Comparison of ENCODE assay signal across 1 cellular context in the genomic region with DNA sequence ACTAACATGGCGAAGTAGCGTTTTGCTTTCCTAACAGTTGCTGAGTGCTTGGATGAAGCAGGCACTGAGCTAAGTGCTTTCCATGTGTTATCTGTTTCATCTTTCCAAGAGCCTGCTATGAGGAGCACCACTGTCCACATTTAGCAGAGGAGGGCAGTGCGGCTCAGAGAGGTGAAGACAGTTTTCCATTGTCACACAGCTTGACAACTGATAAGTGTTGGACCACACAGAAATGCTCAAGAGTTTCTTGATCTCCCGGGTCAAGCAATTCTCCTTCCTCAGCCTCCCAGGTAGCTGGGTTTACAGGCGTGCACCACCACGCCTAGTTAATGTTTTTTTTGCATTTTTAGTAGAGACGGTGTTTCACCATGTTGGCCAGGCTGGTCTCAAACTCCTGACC.
TF ChIP-seq lines count a peak whose summit lies in the region.

No MANE protein-coding gene starts in this region.

TF ChIP-seq in HepG2, 621 proteins besides CTCF, POLR2A, EP300 and RAD21 (continued from another document):
- TF ChIP-seq TEF (CRISPR knock-in tag; IDR thresholded peaks at IDR 0.05), result no peak
- TF ChIP-seq ZNF343 (CRISPR knock-in tag; IDR thresholded peaks at IDR 0.05), result no peak
- TF ChIP-seq, protein P1, sequence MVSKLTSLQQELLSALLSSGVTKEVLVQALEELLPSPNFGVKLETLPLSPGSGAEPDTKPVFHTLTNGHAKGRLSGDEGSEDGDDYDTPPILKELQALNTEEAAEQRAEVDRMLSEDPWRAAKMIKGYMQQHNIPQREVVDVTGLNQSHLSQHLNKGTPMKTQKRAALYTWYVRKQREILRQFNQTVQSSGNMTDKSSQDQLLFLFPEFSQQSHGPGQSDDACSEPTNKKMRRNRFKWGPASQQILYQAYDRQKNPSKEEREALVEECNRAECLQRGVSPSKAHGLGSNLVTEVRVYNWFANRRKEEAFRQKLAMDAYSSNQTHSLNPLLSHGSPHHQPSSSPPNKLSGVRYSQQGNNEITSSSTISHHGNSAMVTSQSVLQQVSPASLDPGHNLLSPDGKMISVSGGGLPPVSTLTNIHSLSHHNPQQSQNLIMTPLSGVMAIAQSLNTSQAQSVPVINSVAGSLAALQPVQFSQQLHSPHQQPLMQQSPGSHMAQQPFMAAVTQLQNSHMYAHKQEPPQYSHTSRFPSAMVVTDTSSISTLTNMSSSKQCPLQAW (CRISPR knock-in tag; IDR thresholded peaks at IDR 0.05), result no peak
- TF ChIP-seq HBP1 (CRISPR knock-in tag; IDR thresholded peaks at IDR 0.05; ENCODE audit: low read depth), result no peak
- TF ChIP-seq ZNF501 (CRISPR knock-in tag; IDR thresholded peaks at IDR 0.05), result no peak
- no peak; the same call in 1 of the 2 replicates for TF ChIP-seq ZMYM2 (CRISPR knock-in tag; IDR thresholded peaks at IDR 0.05)
- no peak for TF ChIP-seq ZSCAN9 (CRISPR knock-in tag; IDR thresholded peaks at IDR 0.05; ENCODE audit: borderline replicate concordance)
- TF ChIP-seq BRCA1 (CRISPR knock-in tag; IDR thresholded peaks at IDR 0.05), result no peak
- no peak for TF ChIP-seq SSRP1 (CRISPR knock-in tag; IDR thresholded peaks at IDR 0.05)
- TF ChIP-seq FOXA1 (IDR thresholded peaks at IDR 0.05), result no peak
- no peak for TF ChIP-seq FOXA1 (CRISPR knock-in tag; IDR thresholded peaks at IDR 0.05)
- TF ChIP-seq CBFB (CRISPR knock-in tag; IDR thresholded peaks at IDR 0.05), result no peak
- TF ChIP-seq, protein P2, sequence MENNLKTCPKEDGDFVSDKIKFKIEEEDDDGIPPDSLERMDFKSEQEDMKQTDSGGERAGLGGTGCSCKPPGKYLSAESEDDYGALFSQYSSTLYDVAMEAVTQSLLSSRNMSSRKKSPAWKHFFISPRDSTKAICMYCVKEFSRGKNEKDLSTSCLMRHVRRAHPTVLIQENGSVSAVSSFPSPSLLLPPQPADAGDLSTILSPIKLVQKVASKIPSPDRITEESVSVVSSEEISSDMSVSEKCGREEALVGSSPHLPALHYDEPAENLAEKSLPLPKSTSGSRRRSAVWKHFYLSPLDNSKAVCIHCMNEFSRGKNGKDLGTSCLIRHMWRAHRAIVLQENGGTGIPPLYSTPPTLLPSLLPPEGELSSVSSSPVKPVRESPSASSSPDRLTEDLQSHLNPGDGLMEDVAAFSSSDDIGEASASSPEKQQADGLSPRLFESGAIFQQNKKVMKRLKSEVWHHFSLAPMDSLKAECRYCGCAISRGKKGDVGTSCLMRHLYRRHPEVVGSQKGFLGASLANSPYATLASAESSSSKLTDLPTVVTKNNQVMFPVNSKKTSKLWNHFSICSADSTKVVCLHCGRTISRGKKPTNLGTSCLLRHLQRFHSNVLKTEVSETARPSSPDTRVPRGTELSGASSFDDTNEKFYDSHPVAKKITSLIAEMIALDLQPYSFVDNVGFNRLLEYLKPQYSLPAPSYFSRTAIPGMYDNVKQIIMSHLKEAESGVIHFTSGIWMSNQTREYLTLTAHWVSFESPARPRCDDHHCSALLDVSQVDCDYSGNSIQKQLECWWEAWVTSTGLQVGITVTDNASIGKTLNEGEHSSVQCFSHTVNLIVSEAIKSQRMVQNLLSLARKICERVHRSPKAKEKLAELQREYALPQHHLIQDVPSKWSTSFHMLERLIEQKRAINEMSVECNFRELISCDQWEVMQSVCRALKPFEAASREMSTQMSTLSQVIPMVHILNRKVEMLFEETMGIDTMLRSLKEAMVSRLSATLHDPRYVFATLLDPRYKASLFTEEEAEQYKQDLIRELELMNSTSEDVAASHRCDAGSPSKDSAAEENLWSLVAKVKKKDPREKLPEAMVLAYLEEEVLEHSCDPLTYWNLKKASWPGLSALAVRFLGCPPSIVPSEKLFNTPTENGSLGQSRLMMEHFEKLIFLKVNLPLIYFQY (CRISPR knock-in tag; IDR thresholded peaks at IDR 0.05; ENCODE audit: borderline replicate concordance), result no peak
- no peak for TF ChIP-seq SIN3B (IDR thresholded peaks at IDR 0.05; ENCODE audit: low read length)
- TF ChIP-seq SATB2 (CRISPR knock-in tag; IDR thresholded peaks at IDR 0.05), result no peak
- 0 out of 2 replicates have a peak, but pooled peaks have one; percentile 35 for TF ChIP-seq KDM1A (CRISPR knock-in tag; IDR thresholded peaks at IDR 0.05)
- TF ChIP-seq ZNF317 (CRISPR knock-in tag; IDR thresholded peaks at IDR 0.05), result no peak
- TF ChIP-seq ZNF766 (CRISPR knock-in tag; IDR thresholded peaks at IDR 0.05; ENCODE audit: borderline replicate concordance), result no peak
- TF ChIP-seq, protein P3, sequence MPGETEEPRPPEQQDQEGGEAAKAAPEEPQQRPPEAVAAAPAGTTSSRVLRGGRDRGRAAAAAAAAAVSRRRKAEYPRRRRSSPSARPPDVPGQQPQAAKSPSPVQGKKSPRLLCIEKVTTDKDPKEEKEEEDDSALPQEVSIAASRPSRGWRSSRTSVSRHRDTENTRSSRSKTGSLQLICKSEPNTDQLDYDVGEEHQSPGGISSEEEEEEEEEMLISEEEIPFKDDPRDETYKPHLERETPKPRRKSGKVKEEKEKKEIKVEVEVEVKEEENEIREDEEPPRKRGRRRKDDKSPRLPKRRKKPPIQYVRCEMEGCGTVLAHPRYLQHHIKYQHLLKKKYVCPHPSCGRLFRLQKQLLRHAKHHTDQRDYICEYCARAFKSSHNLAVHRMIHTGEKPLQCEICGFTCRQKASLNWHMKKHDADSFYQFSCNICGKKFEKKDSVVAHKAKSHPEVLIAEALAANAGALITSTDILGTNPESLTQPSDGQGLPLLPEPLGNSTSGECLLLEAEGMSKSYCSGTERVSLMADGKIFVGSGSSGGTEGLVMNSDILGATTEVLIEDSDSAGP (CRISPR knock-in tag; IDR thresholded peaks at IDR 0.05; ENCODE audit: borderline replicate concordance), result no peak
- TF ChIP-seq, protein P4, sequence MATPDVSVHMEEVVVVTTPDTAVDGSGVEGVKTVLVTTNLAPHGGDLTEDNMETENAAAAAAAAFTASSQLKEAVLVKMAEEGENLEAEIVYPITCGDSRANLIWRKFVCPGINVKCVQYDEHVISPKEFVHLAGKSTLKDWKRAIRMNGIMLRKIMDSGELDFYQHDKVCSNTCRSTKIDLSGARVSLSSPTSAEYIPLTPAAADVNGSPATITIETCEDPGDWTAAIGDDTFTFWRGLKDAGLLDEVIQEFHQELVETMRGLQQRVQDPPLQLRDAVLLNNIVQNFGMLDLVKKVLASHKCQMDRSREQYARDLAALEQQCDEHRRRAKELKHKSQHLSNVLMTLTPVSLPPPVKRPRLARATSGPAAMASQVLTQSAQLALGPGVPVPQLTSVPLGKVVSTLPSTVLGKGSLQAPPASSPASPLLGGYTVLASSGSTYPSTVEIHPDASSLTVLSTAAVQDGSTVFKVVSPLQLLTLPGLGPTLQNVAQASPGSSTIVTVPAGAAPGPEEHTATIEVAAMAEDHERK (CRISPR knock-in tag; IDR thresholded peaks at IDR 0.05; ENCODE audit: low read depth), result no peak
- no peak for TF ChIP-seq NCOR1 (IDR thresholded peaks at IDR 0.05; ENCODE audit: borderline replicate concordance, low read length)
- TF ChIP-seq, protein P5, sequence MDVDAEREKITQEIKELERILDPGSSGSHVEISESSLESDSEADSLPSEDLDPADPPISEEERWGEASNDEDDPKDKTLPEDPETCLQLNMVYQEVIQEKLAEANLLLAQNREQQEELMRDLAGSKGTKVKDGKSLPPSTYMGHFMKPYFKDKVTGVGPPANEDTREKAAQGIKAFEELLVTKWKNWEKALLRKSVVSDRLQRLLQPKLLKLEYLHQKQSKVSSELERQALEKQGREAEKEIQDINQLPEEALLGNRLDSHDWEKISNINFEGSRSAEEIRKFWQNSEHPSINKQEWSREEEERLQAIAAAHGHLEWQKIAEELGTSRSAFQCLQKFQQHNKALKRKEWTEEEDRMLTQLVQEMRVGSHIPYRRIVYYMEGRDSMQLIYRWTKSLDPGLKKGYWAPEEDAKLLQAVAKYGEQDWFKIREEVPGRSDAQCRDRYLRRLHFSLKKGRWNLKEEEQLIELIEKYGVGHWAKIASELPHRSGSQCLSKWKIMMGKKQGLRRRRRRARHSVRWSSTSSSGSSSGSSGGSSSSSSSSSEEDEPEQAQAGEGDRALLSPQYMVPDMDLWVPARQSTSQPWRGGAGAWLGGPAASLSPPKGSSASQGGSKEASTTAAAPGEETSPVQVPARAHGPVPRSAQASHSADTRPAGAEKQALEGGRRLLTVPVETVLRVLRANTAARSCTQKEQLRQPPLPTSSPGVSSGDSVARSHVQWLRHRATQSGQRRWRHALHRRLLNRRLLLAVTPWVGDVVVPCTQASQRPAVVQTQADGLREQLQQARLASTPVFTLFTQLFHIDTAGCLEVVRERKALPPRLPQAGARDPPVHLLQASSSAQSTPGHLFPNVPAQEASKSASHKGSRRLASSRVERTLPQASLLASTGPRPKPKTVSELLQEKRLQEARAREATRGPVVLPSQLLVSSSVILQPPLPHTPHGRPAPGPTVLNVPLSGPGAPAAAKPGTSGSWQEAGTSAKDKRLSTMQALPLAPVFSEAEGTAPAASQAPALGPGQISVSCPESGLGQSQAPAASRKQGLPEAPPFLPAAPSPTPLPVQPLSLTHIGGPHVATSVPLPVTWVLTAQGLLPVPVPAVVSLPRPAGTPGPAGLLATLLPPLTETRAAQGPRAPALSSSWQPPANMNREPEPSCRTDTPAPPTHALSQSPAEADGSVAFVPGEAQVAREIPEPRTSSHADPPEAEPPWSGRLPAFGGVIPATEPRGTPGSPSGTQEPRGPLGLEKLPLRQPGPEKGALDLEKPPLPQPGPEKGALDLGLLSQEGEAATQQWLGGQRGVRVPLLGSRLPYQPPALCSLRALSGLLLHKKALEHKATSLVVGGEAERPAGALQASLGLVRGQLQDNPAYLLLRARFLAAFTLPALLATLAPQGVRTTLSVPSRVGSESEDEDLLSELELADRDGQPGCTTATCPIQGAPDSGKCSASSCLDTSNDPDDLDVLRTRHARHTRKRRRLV (CRISPR knock-in tag; IDR thresholded peaks at IDR 0.05), result no peak
- TF ChIP-seq ZNF484 (CRISPR knock-in tag; IDR thresholded peaks at IDR 0.05; ENCODE audit: borderline replicate concordance, low read depth), result no peak
- TF ChIP-seq, protein P6, sequence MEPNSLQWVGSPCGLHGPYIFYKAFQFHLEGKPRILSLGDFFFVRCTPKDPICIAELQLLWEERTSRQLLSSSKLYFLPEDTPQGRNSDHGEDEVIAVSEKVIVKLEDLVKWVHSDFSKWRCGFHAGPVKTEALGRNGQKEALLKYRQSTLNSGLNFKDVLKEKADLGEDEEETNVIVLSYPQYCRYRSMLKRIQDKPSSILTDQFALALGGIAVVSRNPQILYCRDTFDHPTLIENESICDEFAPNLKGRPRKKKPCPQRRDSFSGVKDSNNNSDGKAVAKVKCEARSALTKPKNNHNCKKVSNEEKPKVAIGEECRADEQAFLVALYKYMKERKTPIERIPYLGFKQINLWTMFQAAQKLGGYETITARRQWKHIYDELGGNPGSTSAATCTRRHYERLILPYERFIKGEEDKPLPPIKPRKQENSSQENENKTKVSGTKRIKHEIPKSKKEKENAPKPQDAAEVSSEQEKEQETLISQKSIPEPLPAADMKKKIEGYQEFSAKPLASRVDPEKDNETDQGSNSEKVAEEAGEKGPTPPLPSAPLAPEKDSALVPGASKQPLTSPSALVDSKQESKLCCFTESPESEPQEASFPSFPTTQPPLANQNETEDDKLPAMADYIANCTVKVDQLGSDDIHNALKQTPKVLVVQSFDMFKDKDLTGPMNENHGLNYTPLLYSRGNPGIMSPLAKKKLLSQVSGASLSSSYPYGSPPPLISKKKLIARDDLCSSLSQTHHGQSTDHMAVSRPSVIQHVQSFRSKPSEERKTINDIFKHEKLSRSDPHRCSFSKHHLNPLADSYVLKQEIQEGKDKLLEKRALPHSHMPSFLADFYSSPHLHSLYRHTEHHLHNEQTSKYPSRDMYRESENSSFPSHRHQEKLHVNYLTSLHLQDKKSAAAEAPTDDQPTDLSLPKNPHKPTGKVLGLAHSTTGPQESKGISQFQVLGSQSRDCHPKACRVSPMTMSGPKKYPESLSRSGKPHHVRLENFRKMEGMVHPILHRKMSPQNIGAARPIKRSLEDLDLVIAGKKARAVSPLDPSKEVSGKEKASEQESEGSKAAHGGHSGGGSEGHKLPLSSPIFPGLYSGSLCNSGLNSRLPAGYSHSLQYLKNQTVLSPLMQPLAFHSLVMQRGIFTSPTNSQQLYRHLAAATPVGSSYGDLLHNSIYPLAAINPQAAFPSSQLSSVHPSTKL (CRISPR knock-in tag; IDR thresholded peaks at IDR 0.05), result no peak
- no peak for TF ChIP-seq RFX5 (IDR thresholded peaks at IDR 0.05; ENCODE audit: low read depth, low read length)
